In the genomic region with DNA sequence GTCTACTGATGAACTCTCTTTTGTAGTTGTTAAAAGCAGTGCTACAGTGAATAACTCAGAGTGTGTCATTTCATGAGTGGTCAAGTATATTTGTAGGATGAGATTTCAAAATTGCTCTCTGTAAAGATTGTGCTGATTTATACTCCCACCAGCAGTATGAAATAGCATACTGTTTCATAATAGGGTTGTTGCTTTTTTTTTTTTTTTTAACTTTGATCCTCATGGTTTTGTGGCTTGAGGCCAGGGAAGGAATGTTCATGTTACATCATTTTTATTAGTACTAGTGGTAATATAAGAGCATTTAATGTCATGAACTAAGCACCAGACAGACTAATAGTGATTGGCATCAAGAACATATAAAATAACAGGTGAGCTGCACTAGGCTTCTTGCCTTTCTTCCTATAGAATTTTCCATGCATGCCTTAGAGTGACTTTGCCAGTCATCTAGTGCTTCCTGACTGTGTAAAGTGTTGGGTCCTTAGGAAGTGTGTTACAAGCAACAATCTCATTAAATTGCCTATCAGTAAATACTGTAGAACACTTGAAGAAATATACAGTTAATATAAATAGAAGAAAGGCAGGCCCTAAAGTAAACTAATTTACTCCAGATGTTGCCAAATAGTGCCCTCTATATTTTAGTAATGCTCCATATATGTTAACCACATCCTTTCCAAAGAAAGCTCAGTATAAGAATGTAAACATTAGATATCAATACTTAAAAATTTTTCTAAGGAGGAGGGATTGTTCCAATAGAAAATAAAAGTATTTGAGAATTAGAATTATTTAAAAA, we compare ENCODE assay signal across 10 cellular contexts.
DNase-seq lines count a peak whose midpoint lies in the region; ATAC-seq and TF ChIP-seq lines count a peak whose summit lies in the region.
"Had no signal": no experiment of that assay in that cellular context is flagged by ENCODE, and none has a peak within 500 bp of the region (broad histone marks: within the 10 kb centered on the region; RNA-seq: fewer than 3 reads in every experiment).

No MANE protein-coding gene starts in this region.

- no peak for TF ChIP-seq POLR2A in NB4 (IDR thresholded peaks at IDR 0.05; ENCODE audit: extremely low read depth, insufficient read length)

- TF ChIP-seq CTCF in NB4 (IDR thresholded peaks at IDR 0.05; ENCODE audit: low read depth, low read length) = no peak

- ATAC-seq in GM21619 (IDR thresholded peaks at IDR 0.05; ENCODE audit: unreplicated experiment) = peak; percentile 25

- no peak overlapping the region for H3K4me3 ChIP-seq in NB4 (ENCODE audit: low read depth, low read length)

- DNase-seq in CD1c-positive myeloid dendritic cell (ENCODE audit: extremely low spot score) (peak; percentile 13), NB4 (ENCODE audit: low read depth) (peak; percentile 13), foreskin melanocyte (peak; percentile 53), inferior parietal cortex (ENCODE audit: extremely low spot score) (no peak), midbrain (lab: John Stamatoyannopoulos, UW) (no peak), NCI-H510A treated with DMSO at 0.1 percent for 48 hours (lab: John Stamatoyannopoulos, UW) (no peak), NCI-H187 (lab: John Stamatoyannopoulos, UW) (no peak)
- DNase-seq: activated naive CD4-positive, alpha-beta T cell treated with anti-CD3 and anti-CD28 coated beads, Interleukin-2, amount 10 ng/mL, durations not matched to agents 7 days and 5 days; NCI-H446 treated with DMSO at 0.1 percent for 48 hours had no signal

Comparison
In these comparisons a context has a peak if more than half of its experiments do, and no peak if none do; other contexts are left out.
1. DNase-seq: peak in CD1c-positive myeloid dendritic cell (single experiment), NB4 (single experiment) and foreskin melanocyte (single experiment); none in inferior parietal cortex (single experiment), midbrain (single experiment), NCI-H510A treated with DMSO at 0.1 percent for 48 hours (single experiment) and NCI-H187 (0 of 2).